11 cellular contexts compared by ENCODE assay signal in genomic region chr2:189933041-189933440, GRCh38.
A peak's percentile ranks its signal among the peaks of the same experiment; 100 is the strongest.
DNase-seq lines count a peak whose midpoint lies in the region; ATAC-seq, FAIRE-seq and TF ChIP-seq lines count a peak whose summit lies in the region.
"Had no signal": no experiment of that assay in that cellular context is flagged by ENCODE, and none has a peak within 500 bp of the region (broad histone marks: within the 10 kb centered on the region; RNA-seq: fewer than 3 reads in every experiment).

No MANE protein-coding gene starts in this region.

- 0% methylated on average over 1 of the region's 1 CpG for WGBS in A549 (ENCODE audit: missing lambda C conversion rate)

- ATAC-seq in A549: peak in 1 of 2 experiments; percentile 49; a peak in 3 of 6 replicates
- peak; percentile 92 for ATAC-seq in GM19043 (IDR thresholded peaks at IDR 0.05; ENCODE audit: low read depth, unreplicated experiment)
- ATAC-seq in HG02588 (IDR thresholded peaks at IDR 0.05; ENCODE audit: unreplicated experiment): peak; percentile 93
- peak; percentile 95 for ATAC-seq in HG03442 (IDR thresholded peaks at IDR 0.05; ENCODE audit: unreplicated experiment)

- peak overlapping the region; percentile 57 for H3K4me2 ChIP-seq in A549

- no peak for TF ChIP-seq POLR2A in A549 (IDR thresholded peaks at IDR 0.05; ENCODE audit: low read length)

- H3K4me1 ChIP-seq in A549: peaks cover 35% of the 10 kb centered on the region

- POLR2A ChIA-PET in A549 (lab: Yijun Ruan, JAX): no interaction called here
- POLR2A ChIA-PET in HEK293T (lab: Yijun Ruan, JAX): interaction anchor here (1.0 kb wide), 1 partner anchor 149 kb away, joined by 3 read pairs; the partner anchor contains the start of genes ORMDL1 and PMS1

- no peak for TF ChIP-seq CTCF in A549 (IDR thresholded peaks at IDR 0.05)

- H3K27ac ChIP-seq in A549: peak overlapping the region; percentile 73 to 77

- DNase-seq in A549 (ENCODE audit: low read depth in 1 of 2, low spot score in 1 of 2): no peak
- DNase-seq in inferior parietal cortex (ENCODE audit: extremely low spot score): no peak
- no peak for DNase-seq in stimulated activated CD4-positive, alpha-beta T cell treated with anti-CD3 and anti-CD28 coated beads, Interleukin-2, amount 100 ng/mL, for 24 hours
- DNase-seq in NCI-H146 treated with DMSO at 0.1 percent for 48 hours (lab: John Stamatoyannopoulos, UW; ENCODE audit: unreplicated experiment): no peak
- no peak for DNase-seq in HEK293T (ENCODE audit: extremely low spot score)
- DNase-seq: activated CD4-positive, alpha-beta T cell treated with anti-CD3 and anti-CD28 coated beads, Interleukin-2, amount 50 U/mL, for 1 hour; effector CD4-positive, alpha-beta T cell; NCI-H1694 treated with DMSO at 0.1 percent for 48 hours had no signal

- TF ChIP-seq RAD21 in A549 (conservative IDR thresholded peaks at IDR 0.05 in 1 of 2, IDR thresholded peaks at IDR 0.05 in 1 of 2): no peak

- H3K9me3 ChIP-seq in A549: peaks cover 7% of the 10 kb centered on the region; the same call in 1 of the 3 replicates

- CTCF ChIA-PET in A549 (lab: Yijun Ruan, JAX): interaction anchor here (0.6 kb wide), 1 partner anchor 36 kb away, joined by 3 read pairs; no protein-coding TSS in a partner anchor
- CTCF ChIA-PET in HEK293T (lab: Yijun Ruan, JAX): no interaction called here

- FAIRE-seq in A549 (lab: Jason Lieb, UNC): no peak

- H3K4me3 ChIP-seq in A549: no peak overlapping the region

- no peak for TF ChIP-seq EP300 in A549 (IDR thresholded peaks at IDR 0.05)

TF ChIP-seq in A549, 52 proteins besides CTCF, POLR2A, EP300 and RAD21 (continues in another document):
- TF ChIP-seq ZC3H11A (IDR thresholded peaks at IDR 0.05) (no peak), JUNB (IDR thresholded peaks at IDR 0.05) (no peak), HDAC2 (IDR thresholded peaks at IDR 0.05) (no peak), PHF8 (IDR thresholded peaks at IDR 0.05; ENCODE audit: borderline replicate concordance, low read depth) (no peak), HOXB13 (CRISPR knock-in tag; IDR thresholded peaks at IDR 0.05; ENCODE audit: low read depth) (no peak), RARB (CRISPR knock-in tag; IDR thresholded peaks at IDR 0.05) (no peak), MAZ (IDR thresholded peaks at IDR 0.05; ENCODE audit: borderline replicate concordance, low read depth, low read length) (no peak), BHLHE40 (IDR thresholded peaks at IDR 0.05; ENCODE audit: low read depth, low read length) (no peak), NR3C1 (IDR thresholded peaks at IDR 0.05) (no peak), KDM5A (IDR thresholded peaks at IDR 0.05) (no peak)
- TF ChIP-seq, protein P1, sequence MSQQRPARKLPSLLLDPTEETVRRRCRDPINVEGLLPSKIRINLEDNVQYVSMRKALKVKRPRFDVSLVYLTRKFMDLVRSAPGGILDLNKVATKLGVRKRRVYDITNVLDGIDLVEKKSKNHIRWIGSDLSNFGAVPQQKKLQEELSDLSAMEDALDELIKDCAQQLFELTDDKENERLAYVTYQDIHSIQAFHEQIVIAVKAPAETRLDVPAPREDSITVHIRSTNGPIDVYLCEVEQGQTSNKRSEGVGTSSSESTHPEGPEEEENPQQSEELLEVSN (IDR thresholded peaks at IDR 0.05; ENCODE audit: borderline replicate concordance, low read depth): no peak
- TF ChIP-seq, protein P2, sequence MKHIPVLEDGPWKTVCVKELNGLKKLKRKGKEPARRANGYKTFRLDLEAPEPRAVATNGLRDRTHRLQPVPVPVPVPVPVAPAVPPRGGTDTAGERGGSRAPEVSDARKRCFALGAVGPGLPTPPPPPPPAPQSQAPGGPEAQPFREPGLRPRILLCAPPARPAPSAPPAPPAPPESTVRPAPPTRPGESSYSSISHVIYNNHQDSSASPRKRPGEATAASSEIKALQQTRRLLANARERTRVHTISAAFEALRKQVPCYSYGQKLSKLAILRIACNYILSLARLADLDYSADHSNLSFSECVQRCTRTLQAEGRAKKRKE (CRISPR knock-in tag; IDR thresholded peaks at IDR 0.05; ENCODE audit: low read depth): no peak
- TF ChIP-seq, protein P3, sequence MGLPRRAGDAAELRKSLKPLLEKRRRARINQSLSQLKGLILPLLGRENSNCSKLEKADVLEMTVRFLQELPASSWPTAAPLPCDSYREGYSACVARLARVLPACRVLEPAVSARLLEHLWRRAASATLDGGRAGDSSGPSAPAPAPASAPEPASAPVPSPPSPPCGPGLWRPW (IDR thresholded peaks at IDR 0.05): no peak

TF ChIP-seq in HEK293T, 16 proteins besides CTCF, POLR2A, EP300 and RAD21:
- TF ChIP-seq FOXK2 (IDR thresholded peaks at IDR 0.05) (no peak), FOXA1 (IDR thresholded peaks at IDR 0.05) (no peak), TARDBP (IDR thresholded peaks at IDR 0.05) (no peak), ZNF384 (IDR thresholded peaks at IDR 0.05) (no peak), LEF1 (IDR thresholded peaks at IDR 0.05; ENCODE audit: borderline replicate concordance) (no peak), ELF4 (IDR thresholded peaks at IDR 0.05) (no peak), ARNT (IDR thresholded peaks at IDR 0.05) (no peak), L3MBTL2 (conservative IDR thresholded peaks at IDR 0.05) (no peak), NFRKB (IDR thresholded peaks at IDR 0.05) (no peak), CTBP1 (IDR thresholded peaks at IDR 0.05; ENCODE audit: borderline replicate concordance) (no peak), SUZ12 (IDR thresholded peaks at IDR 0.05) (no peak), BHLHE40 (IDR thresholded peaks at IDR 0.05; ENCODE audit: borderline replicate concordance) (no peak), PKNOX1 (IDR thresholded peaks at IDR 0.05) (no peak), FOXM1 (IDR thresholded peaks at IDR 0.05; ENCODE audit: borderline replicate concordance) (no peak), HDGF (IDR thresholded peaks at IDR 0.05; ENCODE audit: borderline replicate concordance) (no peak), SP1 (IDR thresholded peaks at IDR 0.05) (no peak)
